9 cellular contexts compared by ENCODE assay signal in the genomic region with DNA sequence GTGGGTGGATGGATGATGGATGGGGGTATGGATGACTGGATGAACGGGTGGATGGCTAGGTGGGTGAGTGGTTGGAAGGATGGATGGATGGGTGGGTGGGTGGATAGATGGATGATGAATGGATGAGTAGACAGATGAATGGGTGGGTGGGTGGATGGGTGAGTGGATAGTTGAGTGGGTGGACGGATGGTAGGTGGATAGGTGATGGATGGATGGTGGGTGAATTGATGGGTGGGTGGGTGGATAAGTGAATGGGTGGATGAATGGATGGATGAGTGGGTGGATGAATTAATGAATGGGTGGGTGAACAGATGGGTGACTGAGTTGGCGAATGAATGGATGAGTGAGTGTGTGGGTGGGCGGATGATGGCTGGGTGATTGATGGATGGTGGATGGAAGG. TPM values are rescaled to one million over a fixed set of nuclear protein-coding genes. Genes with fewer than 3 reads are reported as not detected.
"Had no signal": no experiment of that assay in that cellular context is flagged by ENCODE, and none has a peak within 500 bp of the region (broad histone marks: within the 10 kb centered on the region; RNA-seq: fewer than 3 reads in every experiment).

No MANE protein-coding gene starts in this region.

- DNase-seq: Karpas-422, KBM-7, KG1 had no signal

- H3K4me2 ChIP-seq: KMS-11 had no signal

- H3K27ac ChIP-seq: HL-60, KMS-11 had no signal

- FAIRE-seq: HepG2, HTR-8/SVneo had no signal

- H3K9ac ChIP-seq: KMS-11 had no signal

- ATAC-seq: HepG2 had no signal

RNA-seq across cellular contexts. Expression of a gene that starts 4.9 kb away (rescaled TPM):
- total RNA-seq: HT1080 had no signal
- polyA plus RNA-seq: IgD-negative memory B cell had no signal

RNA-seq across cellular contexts. Expression of a gene that starts 7.8 kb away (rescaled TPM):
- total RNA-seq: HepG2, HT1080 had no signal
- polyA plus RNA-seq: HepG2, IgD-negative memory B cell had no signal
